36 cellular contexts compared by ENCODE assay signal in the genomic region with DNA sequence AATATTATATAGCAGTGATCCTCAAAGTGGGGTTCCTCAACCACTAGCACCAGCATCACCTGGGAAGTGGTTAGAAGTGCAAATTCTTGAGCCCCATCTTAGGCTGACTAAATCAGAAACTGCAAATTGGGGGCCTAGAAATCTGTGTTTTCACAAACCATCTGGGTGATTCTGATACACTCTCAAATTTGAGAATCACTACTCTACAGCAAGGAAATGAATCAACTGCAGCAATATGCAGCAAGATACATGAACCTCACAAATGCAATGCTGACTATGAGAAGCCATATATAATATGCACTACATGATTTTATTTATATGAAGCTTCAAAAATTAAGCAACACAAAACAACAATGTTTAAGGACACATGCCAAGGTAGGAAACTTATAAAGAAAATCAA. TPM values are rescaled to one million over a fixed set of nuclear protein-coding genes. Genes with fewer than 3 reads are reported as not detected.
"Had no signal": no experiment of that assay in that cellular context is flagged by ENCODE, and none has a peak within 500 bp of the region (broad histone marks: within the 10 kb centered on the region; RNA-seq: fewer than 3 reads in every experiment).

No MANE protein-coding gene starts in this region.

- H3K9me3 Mint-ChIP-seq: activated CD4-positive, alpha-beta memory T cell treated with anti-CD3 and anti-CD28 coated beads for 36 hours; activated naive CD4-positive, alpha-beta T cell treated with anti-CD3 and anti-CD28 coated beads, Interleukin-2, amount 10 ng/mL, durations not matched to agents 7 days and 5 days; activated naive CD8-positive, alpha-beta T cell treated with anti-CD3 and anti-CD28 coated beads, Interleukin-2, amount 50 U/mL, for 24 hours; activated T-helper 1 cell treated with anti-CD3 and anti-CD28 coated beads, Interleukin-12 subunit alpha, Interleukin-12 subunit beta, Interleukin-2, Interleukin-4 antibody, amounts not matched to agents 30 ng/mL and 10 ng/mL and 1 ng/mL, durations not matched to agents 14 hours and 24 hours and 36 hours; central memory CD8-positive, alpha-beta T cell had no signal

- H3K27ac Mint-ChIP-seq: activated B cell treated with CpG ODN at 0.5 μM for 24 hours; activated CD4-positive, alpha-beta memory T cell treated with anti-CD3 and anti-CD28 coated beads for 36 hours; activated CD8-positive, alpha-beta T cell treated with anti-CD3 and anti-CD28 coated beads for 36 hours; activated naive CD4-positive, alpha-beta T cell treated with anti-CD3 and anti-CD28 coated beads, Interleukin-2, amount 10 ng/mL, durations not matched to agents 7 days and 5 days; activated naive CD8-positive, alpha-beta T cell; activated naive CD8-positive, alpha-beta T cell treated with anti-CD3 and anti-CD28 coated beads, Interleukin-2, amount 10 ng/mL, durations not matched to agents 7 days and 5 days; activated naive CD8-positive, alpha-beta T cell treated with anti-CD3 and anti-CD28 coated beads, Interleukin-2, amount 50 U/mL, for 24 hours; activated T-helper 1 cell treated with anti-CD3 and anti-CD28 coated beads, Interleukin-12 subunit alpha, Interleukin-12 subunit beta, Interleukin-2, Interleukin-4 antibody, amounts not matched to agents 30 ng/mL and 10 ng/mL and 1 ng/mL, durations not matched to agents 14 hours and 24 hours and 36 hours; activated T-helper 2 cell treated with anti-CD3 and anti-CD28 coated beads, Interferon-gamma antibody, Interleukin-2, Interleukin-4, amounts not matched to agents 10 μg/mL and 5 μg/mL and 100 μg/mL, durations not matched to agents 14 hours and 24 hours and 36 hours; brain; T-helper 1 cell treated with Interleukin-12 subunit alpha and Interleukin-12 subunit beta and Interleukin-4 antibody, amounts not matched to agents 30 μg/mL and 1 μg/mL, for 36 hours; T-helper 2 cell treated with Interferon-gamma antibody and Interleukin-4, amounts not matched to agents 5 μg/mL and 100 μg/mL, for 36 hours had no signal

- ATAC-seq: activated CD8-positive, alpha-beta T cell treated with anti-CD3 and anti-CD28 coated beads for 36 hours; activated naive CD8-positive, alpha-beta T cell treated with anti-CD3 and anti-CD28 coated beads, Interleukin-2, amount 50 U/mL, for 24 hours had no signal

- H3K4me3 Mint-ChIP-seq: activated B cell treated with CpG ODN at 0.5 μM for 24 hours; activated CD4-positive, alpha-beta memory T cell treated with anti-CD3 and anti-CD28 coated beads for 36 hours; activated CD8-positive, alpha-beta T cell treated with anti-CD3 and anti-CD28 coated beads for 36 hours; activated naive CD4-positive, alpha-beta T cell treated with anti-CD3 and anti-CD28 coated beads, Interleukin-2, amount 10 ng/mL, durations not matched to agents 7 days and 5 days; activated naive CD8-positive, alpha-beta T cell; activated naive CD8-positive, alpha-beta T cell treated with anti-CD3 and anti-CD28 coated beads, Interleukin-2, amount 10 ng/mL, durations not matched to agents 7 days and 5 days; activated naive CD8-positive, alpha-beta T cell treated with anti-CD3 and anti-CD28 coated beads, Interleukin-2, amount 50 U/mL, for 24 hours; activated T-helper 1 cell treated with anti-CD3 and anti-CD28 coated beads, Interleukin-12 subunit alpha, Interleukin-12 subunit beta, Interleukin-2, Interleukin-4 antibody, amounts not matched to agents 30 ng/mL and 10 ng/mL and 1 ng/mL, durations not matched to agents 14 hours and 24 hours and 36 hours; brain; central memory CD8-positive, alpha-beta T cell; T-helper 1 cell treated with Interleukin-12 subunit alpha and Interleukin-12 subunit beta and Interleukin-4 antibody, amounts not matched to agents 30 μg/mL and 1 μg/mL, for 36 hours; T-helper 2 cell treated with Interferon-gamma antibody and Interleukin-4, amounts not matched to agents 5 μg/mL and 100 μg/mL, for 36 hours had no signal

- DNase-seq: activated B cell treated with CpG ODN at 0.5 μM for 24 hours; activated CD4-positive, alpha-beta memory T cell treated with anti-CD3 and anti-CD28 coated beads for 36 hours; activated CD4-positive, alpha-beta T cell treated with anti-CD3 and anti-CD28 coated beads for 48 hours; activated CD4-positive, alpha-beta T cell treated with anti-CD3 and anti-CD28 coated beads, Interleukin-2, amount 50 U/mL, for 1 hour; activated CD4-positive, alpha-beta T cell treated with anti-CD3 and anti-CD28 coated beads, Interleukin-2, amount 50 U/mL, for 4 hours; activated CD4-positive, CD25-positive, alpha-beta regulatory T cell treated with anti-CD3 and anti-CD28 coated beads, Interleukin-2, amount 50 U/mL, for 72 hours; activated CD8-positive, alpha-beta memory T cell treated with anti-CD3 and anti-CD28 coated beads, Interleukin-2, amount 50 U/mL, for 4 hours; activated CD8-positive, alpha-beta T cell treated with anti-CD3 and anti-CD28 coated beads for 36 hours; activated effector memory CD4-positive, alpha-beta T cell treated with Interleukin-2 at 50 U/mL for 16 hours; activated gamma-delta T cell; activated naive CD4-positive, alpha-beta T cell treated with anti-CD3 and anti-CD28 coated beads, Interleukin-2, amount 10 ng/mL, durations not matched to agents 7 days and 5 days; activated naive CD8-positive, alpha-beta T cell treated with anti-CD3 and anti-CD28 coated beads, Interleukin-2, amount 10 ng/mL, durations not matched to agents 7 days and 5 days; activated naive CD8-positive, alpha-beta T cell treated with anti-CD3 and anti-CD28 coated beads, Interleukin-2, amount 50 U/mL, for 24 hours; activated T-cell treated with anti-CD3 and anti-CD28 coated beads for 4 hours; activated T-cell treated with anti-CD3 and anti-CD28 coated beads, Interleukin-2, amount 50 U/mL, for 1 hour; activated T-cell treated with anti-CD3 and anti-CD28 coated beads, Interleukin-2, amount 50 U/mL, for 48 hours; amygdala; anterior cingulate cortex; caudate nucleus; cerebellar nuclear complex; colonic mucosa; SW 1271; T-helper 2 cell; T-helper 9 cell had no signal

- H3K4me1 Mint-ChIP-seq: activated B cell treated with CpG ODN at 0.5 μM for 24 hours; activated naive CD4-positive, alpha-beta T cell treated with anti-CD3 and anti-CD28 coated beads, Interleukin-2, amount 10 ng/mL, durations not matched to agents 7 days and 5 days; activated naive CD8-positive, alpha-beta T cell treated with anti-CD3 and anti-CD28 coated beads, Interleukin-2, amount 10 ng/mL, durations not matched to agents 7 days and 5 days; activated naive CD8-positive, alpha-beta T cell treated with anti-CD3 and anti-CD28 coated beads, Interleukin-2, amount 50 U/mL, for 24 hours; brain; central memory CD8-positive, alpha-beta T cell had no signal

- H3K27me3 Mint-ChIP-seq: activated B cell treated with CpG ODN at 0.5 μM for 24 hours; activated CD4-positive, alpha-beta memory T cell treated with anti-CD3 and anti-CD28 coated beads for 36 hours; activated CD8-positive, alpha-beta T cell treated with anti-CD3 and anti-CD28 coated beads for 36 hours; activated naive CD4-positive, alpha-beta T cell treated with anti-CD3 and anti-CD28 coated beads, Interleukin-2, amount 10 ng/mL, durations not matched to agents 7 days and 5 days; activated naive CD8-positive, alpha-beta T cell; activated naive CD8-positive, alpha-beta T cell treated with anti-CD3 and anti-CD28 coated beads, Interleukin-2, amount 10 ng/mL, durations not matched to agents 7 days and 5 days; activated naive CD8-positive, alpha-beta T cell treated with anti-CD3 and anti-CD28 coated beads, Interleukin-2, amount 50 U/mL, for 24 hours; central memory CD8-positive, alpha-beta T cell had no signal

- H3K36me3 Mint-ChIP-seq: activated CD4-positive, alpha-beta memory T cell treated with anti-CD3 and anti-CD28 coated beads for 36 hours; activated naive CD4-positive, alpha-beta T cell treated with anti-CD3 and anti-CD28 coated beads, Interleukin-2, amount 10 ng/mL, durations not matched to agents 7 days and 5 days; activated naive CD8-positive, alpha-beta T cell; activated naive CD8-positive, alpha-beta T cell treated with anti-CD3 and anti-CD28 coated beads, Interleukin-2, amount 10 ng/mL, durations not matched to agents 7 days and 5 days; brain had no signal

RNA-seq across cellular contexts. Expression of gene IRS4, which starts 36.2 kb away (rescaled TPM):
- total RNA-seq: activated B cell treated with CpG ODN at 0.5 μM for 24 hours; activated CD4-positive, alpha-beta memory T cell treated with anti-CD3 and anti-CD28 coated beads for 36 hours; activated CD8-positive, alpha-beta memory T cell treated with anti-CD3 and anti-CD28 coated beads for 36 hours; activated CD8-positive, alpha-beta T cell treated with anti-CD3 and anti-CD28 coated beads for 36 hours; activated naive CD8-positive, alpha-beta T cell treated with anti-CD3 and anti-CD28 coated beads, Interleukin-2, amount 10 ng/mL, durations not matched to agents 7 days and 5 days; activated T-helper 2 cell treated with anti-CD3 and anti-CD28 coated beads, Interferon-gamma antibody, Interleukin-2, Interleukin-4, amounts not matched to agents 10 μg/mL and 5 μg/mL and 100 μg/mL, durations not matched to agents 14 hours and 24 hours and 36 hours; ascending aorta; bronchial epithelial cell; cardiac muscle cell; chondrocyte had no signal
